9 cellular contexts compared by ENCODE assay signal in the genomic region with DNA sequence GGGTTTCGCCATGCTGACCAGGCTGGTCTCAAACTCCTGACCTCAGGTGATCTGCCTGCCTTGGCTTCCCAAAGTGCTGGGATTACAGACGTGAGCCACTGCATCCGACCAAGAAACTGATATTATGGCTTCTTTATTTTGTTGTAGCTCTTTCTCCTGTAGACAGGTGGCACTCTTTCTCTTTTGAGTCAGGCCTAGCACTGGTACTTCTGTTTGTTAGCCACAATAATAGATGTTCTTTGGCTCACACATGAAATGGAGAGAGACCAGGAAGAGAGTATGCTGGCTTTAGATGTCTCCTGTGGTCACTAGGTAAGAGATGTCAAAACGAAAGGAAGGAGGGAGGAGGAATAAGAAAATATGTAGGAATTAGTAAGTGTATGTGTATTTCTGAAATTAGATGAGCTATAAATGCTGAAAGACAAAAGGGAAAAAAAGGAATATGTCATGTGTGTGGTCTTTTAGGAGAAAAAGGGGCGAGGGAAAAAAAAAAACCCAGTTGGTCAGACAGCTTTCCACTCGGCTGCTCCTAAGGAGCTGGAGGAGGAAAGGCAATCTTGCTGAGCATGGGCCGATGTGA.
DNase-seq lines count a peak whose midpoint lies in the region; ATAC-seq and TF ChIP-seq lines count a peak whose summit lies in the region.
"Had no signal": no experiment of that assay in that cellular context is flagged by ENCODE, and none has a peak within 500 bp of the region (broad histone marks: within the 10 kb centered on the region; RNA-seq: fewer than 3 reads in every experiment).

No MANE protein-coding gene starts in this region.

- peak; percentile 73 for TF ChIP-seq CTCF in foreskin keratinocyte (conservative IDR thresholded peaks at IDR 0.05)

- no peaks in the 10 kb centered on the region for H3K4me1 ChIP-seq in foreskin keratinocyte

- H3K27me3 ChIP-seq in foreskin keratinocyte = no peaks in the 10 kb centered on the region
- H3K27me3 ChIP-seq: BLaER1 had no signal

- no peak overlapping the region for H3K27ac ChIP-seq in foreskin keratinocyte
- H3K27ac ChIP-seq: BLaER1 had no signal

- DNase-seq in DMS79 treated with DMSO at 0.1 percent for 48 hours (lab: John Stamatoyannopoulos, UW) (peak; percentile 14), DMS79 (lab: John Stamatoyannopoulos, UW) (no peak), M059J (ENCODE audit: low read depth) (peak; percentile 32), SW480 (ENCODE audit: low spot score) (peak; percentile 58), foreskin keratinocyte (peak in 1 of 2 donors; percentile 24), putamen (ENCODE audit: low spot score) (peak; percentile 16), GDM1 (lab: John Stamatoyannopoulos, UW) (no peak), NCI-H446 treated with DMSO at 0.1 percent for 48 hours (lab: John Stamatoyannopoulos, UW) (no peak)

- peak; percentile 72 for ATAC-seq in foreskin keratinocyte

Comparison
In these comparisons a context has a peak if more than half of its experiments do, and no peak if none do; other contexts are left out.
1. DNase-seq: peak in DMS79 treated with DMSO at 0.1 percent for 48 hours (single experiment), M059J (single experiment), SW480 (single experiment) and putamen (single experiment); none in DMS79 (single experiment), GDM1 (single experiment) and NCI-H446 treated with DMSO at 0.1 percent for 48 hours (single experiment).